23 cellular contexts compared by ENCODE assay signal in the genomic region with DNA sequence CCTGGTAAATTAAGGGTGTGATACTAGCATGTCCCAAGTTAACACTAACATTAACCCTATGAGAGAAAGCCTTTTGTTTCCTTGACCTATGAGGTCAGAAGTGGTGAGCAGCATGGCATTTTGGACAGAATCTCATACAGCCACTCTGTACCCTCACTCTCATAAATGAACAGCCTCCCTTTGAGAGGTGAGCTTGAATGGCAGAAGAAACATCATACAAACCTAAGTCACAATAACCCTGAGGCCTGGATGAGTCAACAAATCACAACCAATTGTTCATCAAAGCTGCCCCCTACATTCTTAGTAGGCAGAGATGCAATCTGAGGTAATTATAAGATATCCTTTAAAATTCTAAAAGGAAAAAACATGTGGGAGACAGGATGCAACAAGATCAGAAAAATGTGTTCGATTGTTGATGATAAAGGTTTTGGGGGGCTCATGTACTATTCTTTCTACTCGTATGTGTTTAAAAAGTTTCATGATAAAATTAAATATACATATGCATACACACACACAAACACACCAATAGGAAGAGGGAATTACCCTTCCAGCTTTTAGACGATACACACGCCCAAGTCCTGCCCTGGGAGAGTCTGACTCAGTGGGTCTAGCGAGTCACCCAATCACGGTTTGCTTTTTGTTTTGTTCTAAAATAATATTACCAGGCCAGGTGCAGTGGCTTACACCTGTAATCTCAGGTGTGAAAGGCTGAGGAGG.
DNase-seq lines count a peak whose midpoint lies in the region; ATAC-seq, FAIRE-seq and TF ChIP-seq lines count a peak whose summit lies in the region.
"Had no signal": no experiment of that assay in that cellular context is flagged by ENCODE, and none has a peak within 500 bp of the region (broad histone marks: within the 10 kb centered on the region; RNA-seq: fewer than 3 reads in every experiment).

No MANE protein-coding gene starts in this region.

- H3K27me3 Mint-ChIP-seq in activated T-cell treated with anti-CD3 and anti-CD28 coated beads, Interleukin-2, amount 50 U/mL, for 4 hours (ENCODE audit: low read depth): no peaks in the 10 kb centered on the region
- H3K27me3 Mint-ChIP-seq: activated naive CD8-positive, alpha-beta T cell treated with anti-CD3 and anti-CD28 coated beads, Interleukin-2, amount 10 ng/mL, durations not matched to agents 7 days and 5 days had no signal

- H3K4me2 ChIP-seq in keratinocyte (ENCODE audit: control insufficient read depth, extremely low read depth, insufficient read depth, low read depth, low read length): no peak overlapping the region
- no peak overlapping the region for H3K4me2 ChIP-seq in PC-9
- H3K4me2 ChIP-seq: BLaER1 treated with 17β-estradiol and CSF1 and Interleukin-3, amounts not matched to agents 10 nM and 100 nM had no signal

- CTCF ChIA-PET in RWPE1 (lab: Yijun Ruan, JAX) (interaction anchor here (1.6 kb wide), 1 partner anchor 138 kb away, joined by 3 read pairs; no protein-coding TSS in a partner anchor), PC-9 (lab: Charles Lee) (no interaction called here)

- H3F3A ChIP-seq in PC-9 (ENCODE audit: insufficient read depth, low read depth): no peaks in the 10 kb centered on the region

- H3K9me2 ChIP-seq in PC-9 (ENCODE audit: insufficient read depth): no peaks in the 10 kb centered on the region

- H4K20me1 ChIP-seq in keratinocyte (ENCODE audit: control insufficient read depth, extremely low read depth, insufficient read depth, low read length) (no peaks in the 10 kb centered on the region), PC-9 (ENCODE audit: insufficient read depth) (no peaks in the 10 kb centered on the region)

- intact Hi-C loops in PC-9 (cut with micrococcal nuclease; ENCODE audit: unreplicated experiment): no loop called here

- H3K27ac ChIP-seq in RWPE1 (no peak overlapping the region), keratinocyte (ENCODE audit: control insufficient read depth, insufficient read depth, low read length) (peak overlapping the region; percentile 1), PC-9 (no peak overlapping the region)
- H3K27ac ChIP-seq: BLaER1 treated with 17β-estradiol and CSF1 and Interleukin-3, amounts not matched to agents 10 nM and 100 nM; gastroesophageal sphincter; suprapubic skin; uterus had no signal

- no peak overlapping the region for H3K4me3 Mint-ChIP-seq in activated T-cell treated with anti-CD3 and anti-CD28 coated beads, Interleukin-2, amount 50 U/mL, for 4 hours
- H3K4me3 Mint-ChIP-seq: activated naive CD8-positive, alpha-beta T cell treated with anti-CD3 and anti-CD28 coated beads, Interleukin-2, amount 10 ng/mL, durations not matched to agents 7 days and 5 days had no signal

- TF ChIP-seq CTCF in RWPE1 (conservative IDR thresholded peaks at IDR 0.05; ENCODE audit: low read depth) (no peak), keratinocyte (optimal IDR thresholded peaks at IDR 0.05 in 1 of 3, IDR thresholded peaks at IDR 0.05 in 1 of 3, conservative IDR thresholded peaks at IDR 0.05 in 1 of 3; ENCODE audit: extremely low read depth in 1 of 3, insufficient read depth in 2 of 3, low read length in 3 of 3) (no peak), PC-9 (conservative IDR thresholded peaks at IDR 0.05) (no peak)

- no peak for FAIRE-seq in keratinocyte (lab: Jason Lieb, UNC)

- H2AFZ ChIP-seq in keratinocyte (ENCODE audit: control insufficient read depth, low read length) (no peak overlapping the region), PC-9 (no peak overlapping the region)

- H3K9me1 ChIP-seq in keratinocyte (ENCODE audit: control insufficient read depth, extremely low read depth, insufficient read depth, low read length): no peaks in the 10 kb centered on the region

- DNase-seq in activated T-cell treated with anti-CD3 and anti-CD28 coated beads, Interleukin-2, amount 50 U/mL, for 4 hours: no peak
- DNase-seq in activated T-cell treated with anti-CD3 and anti-CD28 coated beads, Interleukin-2, amount 50 U/mL, for 1 hour: no peak
- DNase-seq in ELR (ENCODE audit: low read depth) (peak; percentile 68), RWPE1 (ENCODE audit: low spot score) (peak; percentile 6), keratinocyte (ENCODE audit: low read depth, low spot score) (no peak), RKO (ENCODE audit: low spot score) (no peak), PC-9 (no peak)
- DNase-seq: ACHN; activated CD8-positive, alpha-beta memory T cell treated with anti-CD3 and anti-CD28 coated beads, Interleukin-2, amount 50 U/mL, for 4 hours; activated naive CD8-positive, alpha-beta T cell treated with anti-CD3 and anti-CD28 coated beads, Interleukin-2, amount 10 ng/mL, durations not matched to agents 7 days and 5 days; Calu3; islet precursor cell; NCI-H1092 treated with DMSO at 0.1 percent for 48 hours; NCI-H1930; NCI-H345; NCI-H774; SHP77; uterus had no signal

- H3K4me1 Mint-ChIP-seq in activated T-cell treated with anti-CD3 and anti-CD28 coated beads, Interleukin-2, amount 50 U/mL, for 4 hours (ENCODE audit: low read depth): no peaks in the 10 kb centered on the region
- H3K4me1 Mint-ChIP-seq: activated naive CD8-positive, alpha-beta T cell treated with anti-CD3 and anti-CD28 coated beads, Interleukin-2, amount 10 ng/mL, durations not matched to agents 7 days and 5 days had no signal

- H3K79me2 ChIP-seq in keratinocyte (ENCODE audit: control insufficient read depth, insufficient read depth, low read length) (no peaks in the 10 kb centered on the region), PC-9 (ENCODE audit: low read depth) (no peaks in the 10 kb centered on the region)

- no TSS peak for BruUV-seq in PC-9 (replicated peaks; lab: Mats Ljungman, UMichigan)

- H3K9ac ChIP-seq in keratinocyte (ENCODE audit: control insufficient read depth, extremely low read depth, insufficient read depth, low read length): no peak overlapping the region
- H3K9ac ChIP-seq: BLaER1 treated with 17β-estradiol and CSF1 and Interleukin-3, amounts not matched to agents 10 nM and 100 nM had no signal

- H3K9me3 Mint-ChIP-seq in activated T-cell treated with anti-CD3 and anti-CD28 coated beads, Interleukin-2, amount 50 U/mL, for 4 hours: no peaks in the 10 kb centered on the region

- POLR2A ChIA-PET in RWPE1 (lab: Yijun Ruan, JAX; ENCODE audit: low non-redundant PET): no interaction called here
- POLR2A ChIA-PET in PC-9 (lab: Charles Lee; ENCODE audit: unreplicated experiment): no interaction called here

- no peaks in the 10 kb centered on the region for H3K9me3 ChIP-seq in keratinocyte (ENCODE audit: control insufficient read depth, low read depth, low read length)
- no peaks in the 10 kb centered on the region for H3K9me3 ChIP-seq in PC-9 (ENCODE audit: insufficient read depth, low read depth)
- H3K9me3 ChIP-seq: gastroesophageal sphincter, suprapubic skin, uterus had no signal

- H3K27me3 ChIP-seq in keratinocyte (ENCODE audit: control insufficient read depth, extremely low read depth, insufficient read depth, low read length) (no peaks in the 10 kb centered on the region), PC-9 (ENCODE audit: insufficient read depth, low read depth) (no peaks in the 10 kb centered on the region)
- H3K27me3 ChIP-seq: BLaER1 treated with 17β-estradiol and CSF1 and Interleukin-3, amounts not matched to agents 10 nM and 100 nM; gastroesophageal sphincter; suprapubic skin; uterus had no signal

- no peak overlapping the region for H3K4me3 ChIP-seq in keratinocyte (ENCODE audit: control insufficient read depth in 2 of 3, extremely low read depth in 1 of 3, insufficient read depth in 2 of 3, low read depth in 1 of 3, low read length in 3 of 3)
- no peak overlapping the region for H3K4me3 ChIP-seq in PC-9
- H3K4me3 ChIP-seq: BLaER1 treated with 17β-estradiol and CSF1 and Interleukin-3, amounts not matched to agents 10 nM and 100 nM; gastroesophageal sphincter; lung; suprapubic skin; uterus had no signal

- H3K4me1 ChIP-seq in keratinocyte (ENCODE audit: control insufficient read depth, extremely low read depth, insufficient read depth, low read length): peaks cover 17% of the 10 kb centered on the region
- H3K4me1 ChIP-seq in PC-9 (replicated peaks; ENCODE audit: insufficient read depth): no peaks in the 10 kb centered on the region
- H3K4me1 ChIP-seq: gastroesophageal sphincter, suprapubic skin, uterus had no signal

- H3K36me3 Mint-ChIP-seq in activated T-cell treated with anti-CD3 and anti-CD28 coated beads, Interleukin-2, amount 50 U/mL, for 4 hours (ENCODE audit: insufficient read depth): no peaks in the 10 kb centered on the region

- H3K36me3 ChIP-seq in keratinocyte (ENCODE audit: control insufficient read depth in 2 of 2, extremely low read depth in 1 of 2, insufficient read depth in 2 of 2, low read length in 2 of 2) (peaks cover 0 to 7% of the 10 kb centered on the region in 2 experiments), PC-9 (ENCODE audit: low read depth) (no peaks in the 10 kb centered on the region)
- H3K36me3 ChIP-seq: gastroesophageal sphincter, uterus had no signal

- ATAC-seq in activated T-cell treated with anti-CD3 and anti-CD28 coated beads, Interleukin-2, amount 50 U/mL, for 4 hours: peak; percentile 65
- no peak for ATAC-seq in HG03439 (IDR thresholded peaks at IDR 0.05; ENCODE audit: unreplicated experiment)
- ATAC-seq: gastroesophageal sphincter had no signal

- dilution Hi-C loops in keratinocyte (cut with MboI; ENCODE audit: extremely low pct_ligation_motif_present, low sequenced_read_pairs): no loop called here

Comparison
In these comparisons a context has a peak if more than half of its experiments do, and no peak if none do; other contexts are left out.
1. DNase-seq: peak in ELR (single experiment) and RWPE1 (single experiment); none in activated T-cell treated with anti-CD3 and anti-CD28 coated beads, Interleukin-2, amount 50 U/mL, for 4 hours (single experiment), activated T-cell treated with anti-CD3 and anti-CD28 coated beads, Interleukin-2, amount 50 U/mL, for 1 hour (single experiment), keratinocyte (single experiment), RKO (single experiment) and PC-9 (0 of 2).